In the genomic region with DNA sequence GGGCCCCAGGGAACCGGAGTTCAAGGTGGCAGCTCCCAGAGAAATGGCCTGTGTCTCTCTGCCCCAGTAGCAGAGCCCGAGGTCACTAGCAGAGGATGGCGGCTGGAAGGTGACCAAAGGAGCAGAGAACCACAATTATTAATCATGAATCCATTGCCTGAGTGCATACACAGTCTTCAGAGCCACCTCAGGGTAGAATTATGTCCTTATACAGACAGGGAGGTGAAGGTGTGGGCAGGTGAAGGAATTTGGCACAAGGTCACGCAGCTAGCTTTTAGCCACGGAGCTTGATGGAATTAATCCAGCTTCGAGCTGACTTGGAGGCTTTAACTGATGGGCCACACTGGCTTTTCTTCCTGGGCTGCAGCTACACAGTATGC, we compare ENCODE assay signal across 9 cellular contexts.
DNase-seq lines count a peak whose midpoint lies in the region; ATAC-seq, FAIRE-seq and TF ChIP-seq lines count a peak whose summit lies in the region.
"Had no signal": no experiment of that assay in that cellular context is flagged by ENCODE, and none has a peak within 500 bp of the region (broad histone marks: within the 10 kb centered on the region; RNA-seq: fewer than 3 reads in every experiment).

No MANE protein-coding gene starts in this region.

- ATAC-seq in stimulated activated memory B cell treated with anti-CD40 and anti-IgM and Interleukin-4, amounts not matched to agents 10 μg/mL and 1 μg/mL and 100 μg/mL, for 72 hours: no peak
- no peak for ATAC-seq in HG03521 (IDR thresholded peaks at IDR 0.05; ENCODE audit: unreplicated experiment)

- H3K9me3 Mint-ChIP-seq in stimulated activated memory B cell treated with anti-CD40 and anti-IgM and Interleukin-4, amounts not matched to agents 10 μg/mL and 1 μg/mL and 100 μg/mL, for 72 hours: no peaks in the 10 kb centered on the region
- H3K9me3 Mint-ChIP-seq: T-cell had no signal

- no peaks in the 10 kb centered on the region for H3K36me3 Mint-ChIP-seq in stimulated activated memory B cell treated with anti-CD40 and anti-IgM and Interleukin-4, amounts not matched to agents 10 μg/mL and 1 μg/mL and 100 μg/mL, for 72 hours
- H3K36me3 Mint-ChIP-seq: T-cell had no signal

- CTCF ChIA-PET in RWPE1 (lab: Yijun Ruan, JAX): interaction anchor here (3.3 to 3.5 kb wide), 2 partner anchors 43 to 140 kb away, joined by 8 to 20 read pairs; no protein-coding TSS in a partner anchor

- no peaks in the 10 kb centered on the region for H3K9me3 ChIP-seq in BLaER1 treated with 17β-estradiol and CSF1 and Interleukin-3, amounts not matched to agents 10 nM and 100 nM (replicated peaks in 1 of 11)
- no peaks in the 10 kb centered on the region for H3K9me3 ChIP-seq in esophagus squamous epithelium
- no peaks in the 10 kb centered on the region for H3K9me3 ChIP-seq in osteoblast (ENCODE audit: low read depth, low read length)

- peaks cover 25% of the 10 kb centered on the region for H3K4me1 Mint-ChIP-seq in stimulated activated memory B cell treated with anti-CD40 and anti-IgM and Interleukin-4, amounts not matched to agents 10 μg/mL and 1 μg/mL and 100 μg/mL, for 72 hours

- H3K27ac ChIP-seq in BLaER1 treated with 17β-estradiol and CSF1 and Interleukin-3, amounts not matched to agents 10 nM and 100 nM: peak overlapping the region; percentile 84 to 94 (median 90)
- H3K27ac ChIP-seq in RWPE1: peak overlapping the region; percentile 100
- peak overlapping the region; percentile 89 to 99 (median 94) for H3K27ac ChIP-seq in esophagus squamous epithelium
- H3K27ac ChIP-seq in osteoblast (ENCODE audit: low read depth, low read length): peak overlapping the region; percentile 98

- H3K27me3 Mint-ChIP-seq in stimulated activated memory B cell treated with anti-CD40 and anti-IgM and Interleukin-4, amounts not matched to agents 10 μg/mL and 1 μg/mL and 100 μg/mL, for 72 hours: peaks cover 38% of the 10 kb centered on the region
- H3K27me3 Mint-ChIP-seq: T-cell had no signal

- POLR2A ChIA-PET in RWPE1 (lab: Yijun Ruan, JAX; ENCODE audit: low non-redundant PET): interaction anchor here (1.1 to 1.2 kb wide), 2 partner anchors 108 to 388 kb away, joined by 3 to 4 read pairs; no protein-coding TSS in a partner anchor

- intact Hi-C loops in esophagus squamous epithelium (cut with DNase I): loop anchor here (5.0 kb wide), 1 partner anchor 108 kb away; a partner anchor contains a TSS

- H3K4me2 ChIP-seq in BLaER1 treated with 17β-estradiol and CSF1 and Interleukin-3, amounts not matched to agents 10 nM and 100 nM: peak overlapping the region; percentile 85 to 99 (median 94)
- H3K4me2 ChIP-seq in osteoblast (ENCODE audit: insufficient read depth, low read length): peak overlapping the region; percentile 78

- no peaks in the 10 kb centered on the region for H3K36me3 ChIP-seq in BLaER1 treated with 17β-estradiol and CSF1 and Interleukin-3, amounts not matched to agents 10 nM and 100 nM
- H3K36me3 ChIP-seq in esophagus squamous epithelium (no peaks in the 10 kb centered on the region), osteoblast (ENCODE audit: insufficient read depth, low read length) (no peaks in the 10 kb centered on the region)

- no peak overlapping the region for H3K27ac Mint-ChIP-seq in stimulated activated memory B cell treated with anti-CD40 and anti-IgM and Interleukin-4, amounts not matched to agents 10 μg/mL and 1 μg/mL and 100 μg/mL, for 72 hours

- H3K4me3 ChIP-seq in BLaER1 treated with 17β-estradiol and CSF1 and Interleukin-3, amounts not matched to agents 10 nM and 100 nM: peak overlapping the region in 4 of 10 experiments; percentile 13 to 49 (median 38); a peak in 5 of 20 replicates
- H3K4me3 ChIP-seq in esophagus squamous epithelium (peak overlapping the region in 1 of 4 donors; percentile 34), osteoblast (ENCODE audit: insufficient read depth, low read length) (peak overlapping the region; percentile 51)

- 16% methylated on average over 3 to 4 of the region's 6 CpGs for WGBS in esophagus squamous epithelium, 2 donors

- peak overlapping the region; percentile 43 for H2AFZ ChIP-seq in osteoblast (ENCODE audit: low read length)

- no peak for FAIRE-seq in H54 (lab: Jason Lieb, UNC)

- H3K9ac ChIP-seq in BLaER1 treated with 17β-estradiol and CSF1 and Interleukin-3, amounts not matched to agents 10 nM and 100 nM: peak overlapping the region; percentile 72 to 81 (median 77)

- DNase-seq in RWPE1 (ENCODE audit: low spot score): peak; percentile 22
- DNase-seq in esophagus squamous epithelium (lab: John Stamatoyannopoulos, UW): no peak
- DNase-seq in osteoblast (ENCODE audit: insufficient read length, low spot score, missing footprints): peak; percentile 64
- DNase-seq in H54 (ENCODE audit: insufficient read length, low spot score): no peak
- no peak for DNase-seq in amniotic stem cell (lab: John Stamatoyannopoulos, UW)

- no peak overlapping the region for H3K4me3 Mint-ChIP-seq in stimulated activated memory B cell treated with anti-CD40 and anti-IgM and Interleukin-4, amounts not matched to agents 10 μg/mL and 1 μg/mL and 100 μg/mL, for 72 hours

- no peak for TF ChIP-seq POLR2A in esophagus squamous epithelium (IDR thresholded peaks at IDR 0.05)
- no peak for TF ChIP-seq POLR2A in H54 (IDR thresholded peaks at IDR 0.05; ENCODE audit: low read depth, low read length)

- no peaks in the 10 kb centered on the region for H4K20me1 ChIP-seq in BLaER1 treated with 17β-estradiol and CSF1 and Interleukin-3, amounts not matched to agents 10 nM and 100 nM
- H4K20me1 ChIP-seq in osteoblast (ENCODE audit: insufficient read depth, low read length): no peaks in the 10 kb centered on the region

- H3K4me1 ChIP-seq in BLaER1 treated with 17β-estradiol and CSF1 and Interleukin-3, amounts not matched to agents 10 nM and 100 nM: peaks cover 85 to 100% (median 99%) of the 10 kb centered on the region in 10 experiments
- H3K4me1 ChIP-seq in esophagus squamous epithelium (peaks cover 56 to 73% (median 60%) of the 10 kb centered on the region in 3 donors), osteoblast (ENCODE audit: insufficient read depth, low read length) (peaks cover 36% of the 10 kb centered on the region)

- no peaks in the 10 kb centered on the region for H3K27me3 ChIP-seq in BLaER1 treated with 17β-estradiol and CSF1 and Interleukin-3, amounts not matched to agents 10 nM and 100 nM
- H3K27me3 ChIP-seq in esophagus squamous epithelium: no peaks in the 10 kb centered on the region
- no peaks in the 10 kb centered on the region for H3K27me3 ChIP-seq in osteoblast (ENCODE audit: insufficient read depth, low read length)

- no peak for TF ChIP-seq CTCF in RWPE1 (conservative IDR thresholded peaks at IDR 0.05; ENCODE audit: low read depth)
- TF ChIP-seq CTCF in esophagus squamous epithelium (IDR thresholded peaks at IDR 0.05): peak in 1 of 6 experiments; percentile 2
- TF ChIP-seq CTCF in osteoblast (IDR thresholded peaks at IDR 0.05; ENCODE audit: extremely low read depth, low read depth, low read length): no peak

- no peaks in the 10 kb centered on the region for H3K79me2 ChIP-seq in osteoblast (ENCODE audit: insufficient read depth, low read length)

Comparison
In these comparisons a context has a peak if more than half of its experiments do, and no peak if none do; other contexts are left out.
1. DNase-seq: peak in RWPE1 (single experiment) and osteoblast (single experiment); none in esophagus squamous epithelium (single experiment), H54 (single experiment) and amniotic stem cell (single experiment).
2. Peak in every context shown above with its lines, with median percentiles within 50 percentile points of each other: H3K27ac ChIP-seq.